Comparison of ENCODE assay signal across 17 cellular contexts in genomic region chr7:102416406-102416805, GRCh38. TPM values are rescaled to one million over a fixed set of nuclear protein-coding genes. Genes with fewer than 3 reads are reported as not detected.
A peak's percentile ranks its signal among the peaks of the same experiment; 100 is the strongest.
DNase-seq lines count a peak whose midpoint lies in the region; ATAC-seq, FAIRE-seq and TF ChIP-seq lines count a peak whose summit lies in the region.
"Had no signal": no experiment of that assay in that cellular context is flagged by ENCODE, and none has a peak within 500 bp of the region (broad histone marks: within the 10 kb centered on the region; RNA-seq: fewer than 3 reads in every experiment).

No MANE protein-coding gene starts in this region.

- intact Hi-C loops in CD4-positive, alpha-beta T cell (cut with DNase I, micrococcal nuclease): loop anchor here in 1 of 2 experiments (2.0 kb wide), 1 partner anchor 16 kb away; the partner anchor contains the start of gene ORAI2
- intact Hi-C loops in activated T-helper 1 cell treated with anti-CD3 and anti-CD28 coated beads, Interleukin-12 subunit alpha, Interleukin-12 subunit beta, Interleukin-2, Interleukin-4 antibody, amounts not matched to agents 30 ng/mL and 10 ng/mL and 1 ng/mL, durations not matched to agents 14 hours and 24 hours and 36 hours (cut with micrococcal nuclease): no loop called here
- intact Hi-C loops in naive thymus-derived CD4-positive, alpha-beta T cell (cut with micrococcal nuclease): no loop called here

- peaks cover 68% of the 10 kb centered on the region for H3K36me3 Mint-ChIP-seq in CD4-positive, alpha-beta T cell (ENCODE audit: low read depth)
- peaks cover 46% of the 10 kb centered on the region for H3K36me3 Mint-ChIP-seq in activated T-helper 1 cell treated with anti-CD3 and anti-CD28 coated beads, Interleukin-12 subunit alpha, Interleukin-12 subunit beta, Interleukin-2, Interleukin-4 antibody, amounts not matched to agents 30 ng/mL and 10 ng/mL and 1 ng/mL, durations not matched to agents 14 hours and 24 hours and 36 hours (ENCODE audit: low read depth)
- peaks cover 0 to 46% (median 23%) of the 10 kb centered on the region in 5 donors for H3K36me3 Mint-ChIP-seq in naive thymus-derived CD4-positive, alpha-beta T cell

- H3K9me3 Mint-ChIP-seq in CD4-positive, alpha-beta T cell: no peaks in the 10 kb centered on the region
- no peaks in the 10 kb centered on the region for H3K9me3 Mint-ChIP-seq in activated T-helper 1 cell treated with anti-CD3 and anti-CD28 coated beads, Interleukin-12 subunit alpha, Interleukin-12 subunit beta, Interleukin-2, Interleukin-4 antibody, amounts not matched to agents 30 ng/mL and 10 ng/mL and 1 ng/mL, durations not matched to agents 14 hours and 24 hours and 36 hours
- no peaks in the 10 kb centered on the region for H3K9me3 Mint-ChIP-seq in naive thymus-derived CD4-positive, alpha-beta T cell

- ATAC-seq in CD4-positive, alpha-beta T cell (ENCODE audit: poor library complexity): no peak
- ATAC-seq in HG03439 (IDR thresholded peaks at IDR 0.05; ENCODE audit: unreplicated experiment): peak; percentile 8
- no peak for ATAC-seq in naive thymus-derived CD4-positive, alpha-beta T cell
- no peak for ATAC-seq in GM21390 (IDR thresholded peaks at IDR 0.05; ENCODE audit: unreplicated experiment)

- H3K27me3 ChIP-seq in CD4-positive, alpha-beta T cell (ENCODE audit: control insufficient read depth, insufficient read depth, low read length): no peaks in the 10 kb centered on the region
- no peaks in the 10 kb centered on the region for H3K27me3 ChIP-seq in naive thymus-derived CD4-positive, alpha-beta T cell (ENCODE audit: control insufficient read depth in 2 of 2, insufficient read depth in 2 of 2, low read length in 2 of 2)
- H3K27me3 ChIP-seq in small intestine (ENCODE audit: control insufficient read depth in 2 of 2, insufficient read depth in 2 of 2, low read length in 2 of 2): no peaks in the 10 kb centered on the region
- H3K27me3 ChIP-seq: tibial artery had no signal

- H3K4me1 Mint-ChIP-seq in CD4-positive, alpha-beta T cell (ENCODE audit: low read depth): peaks cover 59% of the 10 kb centered on the region
- peaks cover 69% of the 10 kb centered on the region for H3K4me1 Mint-ChIP-seq in activated T-helper 1 cell treated with anti-CD3 and anti-CD28 coated beads, Interleukin-12 subunit alpha, Interleukin-12 subunit beta, Interleukin-2, Interleukin-4 antibody, amounts not matched to agents 30 ng/mL and 10 ng/mL and 1 ng/mL, durations not matched to agents 14 hours and 24 hours and 36 hours (ENCODE audit: low read depth)
- peaks cover 53 to 84% (median 66%) of the 10 kb centered on the region in 7 donors for H3K4me1 Mint-ChIP-seq in naive thymus-derived CD4-positive, alpha-beta T cell

- peak overlapping the region; percentile 81 for H3K4me3 Mint-ChIP-seq in CD4-positive, alpha-beta T cell
- H3K4me3 Mint-ChIP-seq in activated T-helper 1 cell treated with anti-CD3 and anti-CD28 coated beads, Interleukin-12 subunit alpha, Interleukin-12 subunit beta, Interleukin-2, Interleukin-4 antibody, amounts not matched to agents 30 ng/mL and 10 ng/mL and 1 ng/mL, durations not matched to agents 14 hours and 24 hours and 36 hours: peak overlapping the region; percentile 80
- H3K4me3 Mint-ChIP-seq in naive thymus-derived CD4-positive, alpha-beta T cell: peak overlapping the region; percentile 82 to 89 (median 84)

- peak overlapping the region; percentile 46 for H3K4me3 ChIP-seq in naive thymus-derived CD4-positive, alpha-beta T cell (ENCODE audit: low read length)
- no peak overlapping the region for H3K4me3 ChIP-seq in small intestine (ENCODE audit: low read depth in 1 of 2, low read length in 2 of 2)
- H3K4me3 ChIP-seq: PC-9, tibial artery had no signal

- TF ChIP-seq CTCF in CD4-positive, alpha-beta T cell (IDR thresholded peaks at IDR 0.05): no peak

- H3K4me1 ChIP-seq in naive thymus-derived CD4-positive, alpha-beta T cell (ENCODE audit: control insufficient read depth in 2 of 2, insufficient read depth in 2 of 2, low read length in 2 of 2): peaks cover 39 to 55% of the 10 kb centered on the region in 2 donors
- H3K4me1 ChIP-seq in small intestine (ENCODE audit: control insufficient read depth in 2 of 2, insufficient read depth in 1 of 2, low read depth in 1 of 2, low read length in 1 of 2): no peaks in the 10 kb centered on the region
- H3K4me1 ChIP-seq: tibial artery had no signal

- POLR2A ChIA-PET in CD4-positive, alpha-beta T cell (lab: Charles Lee): interaction anchor here (0.6 to 4.4 kb wide), 7 partner anchors 9 to 51 kb away, joined by 3 to 111 read pairs (median 14); partner anchors contain the start of genes ALKBH4, LRWD1, ORAI2 and PRKRIP1
- POLR2A ChIA-PET in naive thymus-derived CD4-positive, alpha-beta T cell (lab: Charles Lee): interaction anchor here (1.5 to 25.3 kb wide), 7 partner anchors 14 to 49 kb away, joined by 4 to 510 read pairs (median 8); partner anchors contain the start of genes ALKBH4, LRWD1, ORAI2 and PRKRIP1

- 85 to 89% (median 88%) methylated on average over 6 of the region's 6 CpGs for WGBS in small intestine, 3 donors

- H3K9me3 ChIP-seq in CD4-positive, alpha-beta T cell (ENCODE audit: control insufficient read depth, low read length): no peaks in the 10 kb centered on the region
- H3K9me3 ChIP-seq in naive thymus-derived CD4-positive, alpha-beta T cell (ENCODE audit: control insufficient read depth in 2 of 3, low read length in 3 of 3): no peaks in the 10 kb centered on the region
- no peaks in the 10 kb centered on the region for H3K9me3 ChIP-seq in small intestine (ENCODE audit: control insufficient read depth, low read depth)
- H3K9me3 ChIP-seq: tibial artery had no signal

- peaks cover 0 to 5% (median 0%) of the 10 kb centered on the region in 3 experiments for H3K36me3 ChIP-seq in naive thymus-derived CD4-positive, alpha-beta T cell (ENCODE audit: control insufficient read depth in 2 of 3, insufficient read depth in 3 of 3, low read length in 3 of 3)
- peaks cover 0 to 6% of the 10 kb centered on the region in 2 donors for H3K36me3 ChIP-seq in small intestine (ENCODE audit: control insufficient read depth in 2 of 2, insufficient read depth in 2 of 2, low read length in 2 of 2)

- H3K27me3 Mint-ChIP-seq in CD4-positive, alpha-beta T cell: no peaks in the 10 kb centered on the region
- no peaks in the 10 kb centered on the region for H3K27me3 Mint-ChIP-seq in activated T-helper 1 cell treated with anti-CD3 and anti-CD28 coated beads, Interleukin-12 subunit alpha, Interleukin-12 subunit beta, Interleukin-2, Interleukin-4 antibody, amounts not matched to agents 30 ng/mL and 10 ng/mL and 1 ng/mL, durations not matched to agents 14 hours and 24 hours and 36 hours (ENCODE audit: insufficient read depth)
- no peaks in the 10 kb centered on the region for H3K27me3 Mint-ChIP-seq in naive thymus-derived CD4-positive, alpha-beta T cell

- no peak for DNase-seq in CD4-positive, alpha-beta T cell
- no peak for DNase-seq in activated T-helper 1 cell treated with anti-CD3 and anti-CD28 coated beads, Interleukin-12 subunit alpha, Interleukin-12 subunit beta, Interleukin-2, Interleukin-4 antibody, amounts not matched to agents 30 ng/mL and 10 ng/mL and 1 ng/mL, durations not matched to agents 14 hours and 24 hours and 36 hours (ENCODE audit: low spot score)
- DNase-seq in naive thymus-derived CD4-positive, alpha-beta T cell: no peak
- DNase-seq in RCC 7860 (ENCODE audit: low spot score): no peak
- no peak for DNase-seq in small intestine
- no peak for DNase-seq in NCI-H1105 treated with DMSO at 0.1 percent for 48 hours (lab: John Stamatoyannopoulos, UW)
- DNase-seq: AML-193, MV-4-11, NCI-H2029 treated with DMSO at 0.1 percent for 48 hours, NCI-H526, PC-9, right cardiac atrium, tibial artery had no signal

- peak overlapping the region; percentile 68 for H3K27ac ChIP-seq in CD4-positive, alpha-beta T cell (ENCODE audit: low read depth, low read length)
- peak overlapping the region; percentile 64 for H3K27ac ChIP-seq in naive thymus-derived CD4-positive, alpha-beta T cell (ENCODE audit: low read depth, low read length)
- H3K27ac ChIP-seq in small intestine (ENCODE audit: low read depth in 1 of 2, low read length in 1 of 2): peak overlapping the region in 1 of 2 donors; percentile 84
- H3K27ac ChIP-seq: PC-9, tibial artery had no signal

- H3K27ac Mint-ChIP-seq in CD4-positive, alpha-beta T cell: peak overlapping the region; percentile 97
- peak overlapping the region; percentile 96 for H3K27ac Mint-ChIP-seq in activated T-helper 1 cell treated with anti-CD3 and anti-CD28 coated beads, Interleukin-12 subunit alpha, Interleukin-12 subunit beta, Interleukin-2, Interleukin-4 antibody, amounts not matched to agents 30 ng/mL and 10 ng/mL and 1 ng/mL, durations not matched to agents 14 hours and 24 hours and 36 hours
- H3K27ac Mint-ChIP-seq in naive thymus-derived CD4-positive, alpha-beta T cell: peak overlapping the region; percentile 91 to 98 (median 96)

- CTCF ChIA-PET in CD4-positive, alpha-beta T cell (lab: Charles Lee): interaction anchor here (1.4 to 2.9 kb wide), 3 partner anchors 10 to 33 kb away, joined by 7 to 11 read pairs (median 9); no protein-coding TSS in a partner anchor
- CTCF ChIA-PET in naive thymus-derived CD4-positive, alpha-beta T cell (lab: Charles Lee): interaction anchor here (1.4 to 5.9 kb wide), 8 partner anchors 10 to 50 kb away, joined by 4 to 44 read pairs (median 14); partner anchors contain the start of genes ALKBH4, LRWD1 and ORAI2

- FAIRE-seq in RCC 7860 (lab: Jason Lieb, UNC) (no peak), small intestine (lab: Jason Lieb, UNC) (no peak)
- FAIRE-seq: islet of Langerhans, TTC549 had no signal

RNA-seq across cellular contexts. Expression of gene ORAI2, which starts 17.0 kb away (rescaled TPM):
- 10 to 100 TPM; 12.3 to 16.5 TPM for total RNA-seq in CD4-positive, alpha-beta T cell
- 55.2 and 59.9 TPM in 2 replicates for total RNA-seq in activated T-helper 1 cell treated with anti-CD3 and anti-CD28 coated beads, Interleukin-12 subunit alpha, Interleukin-12 subunit beta, Interleukin-2, Interleukin-4 antibody, amounts not matched to agents 30 ng/mL and 10 ng/mL and 1 ng/mL, durations not matched to agents 14 hours and 24 hours and 36 hours
- 10 to 100 TPM; 19.9 to 72.6 (median 26.2) TPM for total RNA-seq in naive thymus-derived CD4-positive, alpha-beta T cell
- polyA plus RNA-seq in naive thymus-derived CD4-positive, alpha-beta T cell: 10 to 100 TPM; 29.5 to 33.5 TPM
- 1 to 10 TPM in 2 of 3 donors, under 1 TPM in 1; 0.89 to 8.8 (median 4.1) TPM for polyA plus RNA-seq in small intestine

RNA-seq across cellular contexts. Expression of gene PRKRIP1, which starts 20.2 kb away (rescaled TPM):
- 10 to 100 TPM; 47.4 to 48.0 TPM for total RNA-seq in CD4-positive, alpha-beta T cell
- total RNA-seq in activated T-helper 1 cell treated with anti-CD3 and anti-CD28 coated beads, Interleukin-12 subunit alpha, Interleukin-12 subunit beta, Interleukin-2, Interleukin-4 antibody, amounts not matched to agents 30 ng/mL and 10 ng/mL and 1 ng/mL, durations not matched to agents 14 hours and 24 hours and 36 hours: 25.7 and 28.3 TPM in 2 replicates
- total RNA-seq in naive thymus-derived CD4-positive, alpha-beta T cell: 10 to 100 TPM; 36.4 to 58.4 (median 47.0) TPM
- 10 to 100 TPM; 15.7 to 33.2 TPM for polyA plus RNA-seq in naive thymus-derived CD4-positive, alpha-beta T cell
- polyA plus RNA-seq in small intestine: 10 to 100 TPM; 17.5 to 21.5 (median 18.6) TPM

RNA-seq across cellular contexts. Expression of gene ALKBH4, which starts 48.3 kb away (rescaled TPM):
- 1 to 10 TPM; 2.9 to 3.5 TPM for total RNA-seq in CD4-positive, alpha-beta T cell
- total RNA-seq in activated T-helper 1 cell treated with anti-CD3 and anti-CD28 coated beads, Interleukin-12 subunit alpha, Interleukin-12 subunit beta, Interleukin-2, Interleukin-4 antibody, amounts not matched to agents 30 ng/mL and 10 ng/mL and 1 ng/mL, durations not matched to agents 14 hours and 24 hours and 36 hours: 10.7 and 11.2 TPM in 2 replicates
- total RNA-seq in naive thymus-derived CD4-positive, alpha-beta T cell: 10 to 100 TPM in 3 of 5 experiments, 1 to 10 TPM in 2; 4.0 to 14.3 (median 10.1) TPM
- polyA plus RNA-seq in naive thymus-derived CD4-positive, alpha-beta T cell: 10 to 100 TPM; 18.1 to 24.7 TPM
- polyA plus RNA-seq in small intestine: 10 to 100 TPM in 1 of 3 donors, 1 to 10 TPM in 2; 6.7 to 10.1 (median 7.8) TPM

RNA-seq across cellular contexts. Expression of gene LRWD1, which starts 48.4 kb away (rescaled TPM):
- total RNA-seq in CD4-positive, alpha-beta T cell: 10 to 100 TPM; 12.9 to 13.9 TPM
- total RNA-seq in activated T-helper 1 cell treated with anti-CD3 and anti-CD28 coated beads, Interleukin-12 subunit alpha, Interleukin-12 subunit beta, Interleukin-2, Interleukin-4 antibody, amounts not matched to agents 30 ng/mL and 10 ng/mL and 1 ng/mL, durations not matched to agents 14 hours and 24 hours and 36 hours: 32.9 and 36.3 TPM in 2 replicates
- total RNA-seq in naive thymus-derived CD4-positive, alpha-beta T cell: 10 to 100 TPM; 12.4 to 25.3 (median 24.7) TPM
- 10 to 100 TPM in 1 of 2 donors, 1 to 10 TPM in 1; 8.7 to 18.5 TPM for polyA plus RNA-seq in naive thymus-derived CD4-positive, alpha-beta T cell
- 10 to 100 TPM; 12.5 to 17.4 (median 14.6) TPM for polyA plus RNA-seq in small intestine
